ENCODE assay signal across 26 cellular contexts in the genomic region with DNA sequence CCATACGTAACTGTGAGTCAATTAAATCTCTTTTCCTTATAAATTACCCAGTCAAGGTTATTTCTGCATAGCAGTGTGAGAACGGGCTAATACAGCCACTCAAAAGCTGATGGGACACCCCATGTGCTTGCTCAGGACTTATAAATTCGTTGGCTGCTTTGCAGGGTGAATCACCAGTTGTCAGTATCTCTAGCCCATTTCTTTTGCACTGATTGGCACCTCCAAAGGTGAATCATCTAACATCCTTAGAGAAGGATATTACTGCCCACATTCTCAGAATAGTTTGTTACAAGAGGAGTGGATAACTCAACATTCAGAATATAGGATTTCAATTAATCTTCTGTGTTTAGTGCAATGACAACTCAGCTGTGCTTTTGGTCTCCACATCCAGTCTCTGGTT.
DNase-seq lines count a peak whose midpoint lies in the region; ATAC-seq, FAIRE-seq and TF ChIP-seq lines count a peak whose summit lies in the region.
"Had no signal": no experiment of that assay in that cellular context is flagged by ENCODE, and none has a peak within 500 bp of the region (broad histone marks: within the 10 kb centered on the region; RNA-seq: fewer than 3 reads in every experiment).

No MANE protein-coding gene starts in this region.

- H3K9me3 Mint-ChIP-seq in activated T-cell treated with anti-CD3 and anti-CD28 coated beads, Interleukin-2, amount 50 U/mL, for 24 hours = peaks cover 28% of the 10 kb centered on the region

- DNase-seq in ELR (ENCODE audit: low read depth) (peak; percentile 77), RKO (ENCODE audit: low spot score) (peak; percentile 58), bronchial epithelial cell (ENCODE audit: low read depth) (peak; percentile 74), non-pigmented ciliary epithelial cell (ENCODE audit: low read depth) (peak; percentile 53), NAMALWA (ENCODE audit: low spot score) (no peak), DMS153 treated with DMSO at 0.1 percent for 48 hours (lab: John Stamatoyannopoulos, UW; ENCODE audit: unreplicated experiment) (no peak)
- no peak for DNase-seq in activated T-cell treated with anti-CD3 and anti-CD28 coated beads, Interleukin-2, amount 50 U/mL, for 24 hours
- DNase-seq: activated CD4-positive, alpha-beta T cell treated with anti-CD3 and anti-CD28 coated beads for 1 hour; activated effector memory CD4-positive, alpha-beta T cell treated with anti-CD3 and anti-CD28 coated beads, Interleukin-2, amount 50 U/mL, for 16 hours; amygdala; colonic mucosa; GF-D8; GM23248; head of caudate nucleus; immature natural killer cell; lower lobe of right lung; naive thymus-derived CD4-positive, alpha-beta T cell; NCI-H446; SIG-M5; stimulated activated CD4-positive, alpha-beta T cell treated with anti-CD3 and anti-CD28 coated beads, Interleukin-4, amount 100 ng/mL, for 4 hours; stimulated activated CD8-positive, alpha-beta memory T cell treated with anti-CD3 and anti-CD28 coated beads, Interleukin-4, amount 100 ng/mL, for 48 hours had no signal

- no peak for TF ChIP-seq CTCF in bronchial epithelial cell (IDR thresholded peaks at IDR 0.05; ENCODE audit: insufficient read depth, low read length, severe bottlenecking)

- FAIRE-seq in bronchial epithelial cell (lab: Jason Lieb, UNC) = no peak

- ATAC-seq in GM18517 (IDR thresholded peaks at IDR 0.05; ENCODE audit: unreplicated experiment) = no peak
- ATAC-seq: lower lobe of right lung; naive thymus-derived CD4-positive, alpha-beta T cell had no signal

- H3K27me3 ChIP-seq in bronchial epithelial cell (ENCODE audit: control insufficient read depth, insufficient read depth, low read length) = no peaks in the 10 kb centered on the region
- H3K27me3 ChIP-seq: colonic mucosa, suprapubic skin had no signal

- H3K4me1 Mint-ChIP-seq in activated T-cell treated with anti-CD3 and anti-CD28 coated beads, Interleukin-2, amount 50 U/mL, for 24 hours (ENCODE audit: low read depth) = no peaks in the 10 kb centered on the region
- H3K4me1 Mint-ChIP-seq: B cell; immature natural killer cell; naive thymus-derived CD4-positive, alpha-beta T cell had no signal

- no peak overlapping the region for H3K27ac Mint-ChIP-seq in activated T-cell treated with anti-CD3 and anti-CD28 coated beads, Interleukin-2, amount 50 U/mL, for 24 hours
- H3K27ac Mint-ChIP-seq: B cell; immature natural killer cell; naive thymus-derived CD4-positive, alpha-beta T cell; T-helper 2 cell treated with Interferon-gamma antibody and Interleukin-4, amounts not matched to agents 5 μg/mL and 100 μg/mL, for 36 hours had no signal

- no peak overlapping the region for H3K4me3 ChIP-seq in bronchial epithelial cell (ENCODE audit: low read depth, low read length)
- H3K4me3 ChIP-seq: colonic mucosa, GM23248, lower lobe of right lung, smooth muscle cell, suprapubic skin had no signal

- H3K36me3 Mint-ChIP-seq in activated T-cell treated with anti-CD3 and anti-CD28 coated beads, Interleukin-2, amount 50 U/mL, for 24 hours (ENCODE audit: low read depth) = no peaks in the 10 kb centered on the region
- H3K36me3 Mint-ChIP-seq: immature natural killer cell; naive thymus-derived CD4-positive, alpha-beta T cell had no signal

- H3K36me3 ChIP-seq in bronchial epithelial cell (ENCODE audit: control insufficient read depth, insufficient read depth, low read length) = no peaks in the 10 kb centered on the region
- H3K36me3 ChIP-seq: colonic mucosa, lower lobe of right lung, suprapubic skin had no signal

- no peak overlapping the region for H3K4me3 Mint-ChIP-seq in activated T-cell treated with anti-CD3 and anti-CD28 coated beads, Interleukin-2, amount 50 U/mL, for 24 hours
- H3K4me3 Mint-ChIP-seq: B cell; immature natural killer cell; naive thymus-derived CD4-positive, alpha-beta T cell; T-helper 2 cell treated with Interferon-gamma antibody and Interleukin-4, amounts not matched to agents 5 μg/mL and 100 μg/mL, for 36 hours had no signal

- no peaks in the 10 kb centered on the region for H3K27me3 Mint-ChIP-seq in activated T-cell treated with anti-CD3 and anti-CD28 coated beads, Interleukin-2, amount 50 U/mL, for 24 hours
- H3K27me3 Mint-ChIP-seq: B cell; naive thymus-derived CD4-positive, alpha-beta T cell had no signal

Comparison
In these comparisons a context has a peak if more than half of its experiments do, and no peak if none do; other contexts are left out.
1. DNase-seq: peak in ELR (single experiment), RKO (single experiment), bronchial epithelial cell (single experiment) and non-pigmented ciliary epithelial cell (single experiment); none in NAMALWA (single experiment), DMS153 treated with DMSO at 0.1 percent for 48 hours (single experiment) and activated T-cell treated with anti-CD3 and anti-CD28 coated beads, Interleukin-2, amount 50 U/mL, for 24 hours (single experiment).